In the genomic region with DNA sequence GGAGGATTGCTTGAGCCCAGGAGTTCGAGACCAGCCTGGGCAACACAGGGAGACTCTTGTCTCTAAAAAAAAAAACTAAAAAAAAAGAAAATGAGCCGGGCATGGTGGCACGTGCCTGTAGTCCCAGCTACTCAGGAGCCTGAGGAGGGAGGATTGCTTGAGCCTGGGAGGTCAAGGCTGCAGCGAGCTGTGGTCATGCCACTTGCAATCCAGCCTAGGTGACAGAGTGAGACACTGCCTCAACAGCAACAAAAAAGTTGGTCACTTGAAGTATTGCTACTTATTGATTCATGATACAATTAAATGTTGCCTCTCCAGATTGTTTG, we compare ENCODE assay signal across 12 cellular contexts. TPM values are rescaled to one million over a fixed set of nuclear protein-coding genes. Genes with fewer than 3 reads are reported as not detected.
DNase-seq lines count a peak whose midpoint lies in the region; ATAC-seq and TF ChIP-seq lines count a peak whose summit lies in the region.
"Had no signal": no experiment of that assay in that cellular context is flagged by ENCODE, and none has a peak within 500 bp of the region (broad histone marks: within the 10 kb centered on the region; RNA-seq: fewer than 3 reads in every experiment).

No MANE protein-coding gene starts in this region.

- peaks cover 14% of the 10 kb centered on the region for H3K4me1 ChIP-seq in body of pancreas

- TF ChIP-seq POLR2A in body of pancreas (IDR thresholded peaks at IDR 0.05) = no peak

- DNase-seq in body of pancreas (no peak), SHP77 (lab: John Stamatoyannopoulos, UW) (no peak), NCI-H748 treated with DMSO at 0.1 percent for 48 hours (lab: John Stamatoyannopoulos, UW) (no peak), NCI-H1092 treated with DMSO at 0.1 percent for 48 hours (lab: John Stamatoyannopoulos, UW) (no peak)
- DNase-seq: CD8-positive, alpha-beta T cell had no signal

- no peaks in the 10 kb centered on the region for H3K36me3 ChIP-seq in body of pancreas (replicated peaks in 1 of 2; ENCODE audit: insufficient read depth in 1 of 2, low read depth in 2 of 2)
- H3K36me3 ChIP-seq: thoracic aorta had no signal

- peak overlapping the region; percentile 38; the same call in 1 of the 2 replicates for H3K4me3 ChIP-seq in GM08714 (ENCODE audit: low read length)
- H3K4me3 ChIP-seq in body of pancreas = no peak overlapping the region
- H3K4me3 ChIP-seq: thoracic aorta had no signal

- H3K27ac Mint-ChIP-seq in nephron = peak overlapping the region; percentile 26 to 81 (median 79)
- H3K27ac Mint-ChIP-seq: CD8-positive, alpha-beta T cell had no signal

- peak overlapping the region; percentile 75 to 77 (median 76) for H3K4me3 Mint-ChIP-seq in nephron

- no peak overlapping the region for H3K27ac ChIP-seq in body of pancreas
- H3K27ac ChIP-seq: HL-60, thoracic aorta had no signal

- H3K27me3 Mint-ChIP-seq in nephron (ENCODE audit: low read depth) = no peaks in the 10 kb centered on the region

- TF ChIP-seq CTCF in body of pancreas (IDR thresholded peaks at IDR 0.05) (no peak), nephron (IDR thresholded peaks at IDR 0.05; ENCODE audit: unreplicated experiment in 3 of 3) (no peak)

- H3K9me3 Mint-ChIP-seq in nephron = no peaks in the 10 kb centered on the region
- H3K9me3 Mint-ChIP-seq: activated naive CD4-positive, alpha-beta T cell treated with anti-CD3 and anti-CD28 coated beads, Interleukin-2, amount 50 U/mL, for 24 hours; CD8-positive, alpha-beta T cell had no signal

- intact Hi-C loops in body of pancreas (cut with DNase I) = no loop called here

- H3K36me3 Mint-ChIP-seq in nephron (ENCODE audit: low read depth) = no peaks in the 10 kb centered on the region
- H3K36me3 Mint-ChIP-seq: activated naive CD4-positive, alpha-beta T cell treated with anti-CD3 and anti-CD28 coated beads, Interleukin-2, amount 50 U/mL, for 24 hours; CD8-positive, alpha-beta T cell had no signal

- peaks cover 18% of the 10 kb centered on the region for H3K4me1 Mint-ChIP-seq in nephron

- ATAC-seq in HG03432 (IDR thresholded peaks at IDR 0.05; ENCODE audit: unreplicated experiment) = peak; percentile 3
- peak; percentile 8 for ATAC-seq in body of pancreas
- ATAC-seq in GM21447 (IDR thresholded peaks at IDR 0.05; ENCODE audit: unreplicated experiment) = no peak
- ATAC-seq: CD8-positive, alpha-beta T cell had no signal

- H3K27me3 ChIP-seq in body of pancreas = no peaks in the 10 kb centered on the region

- 50 to 58% methylated on average over 4 of the region's 4 CpGs for WGBS in body of pancreas, 2 donors

- H3K9me3 ChIP-seq in body of pancreas = no peaks in the 10 kb centered on the region
- H3K9me3 ChIP-seq: thoracic aorta had no signal

RNA-seq across cellular contexts. Expression of gene CXADR, which starts 57.9 kb away (rescaled TPM):
- 10 to 100 TPM; 28.8 to 41.9 TPM for total RNA-seq in body of pancreas
